ENCODE assay signal across 18 cellular contexts in genomic region chr14:34785223-34786006, GRCh38.
DNase-seq lines count a peak whose midpoint lies in the region; ATAC-seq and TF ChIP-seq lines count a peak whose summit lies in the region.
"Had no signal": no experiment of that assay in that cellular context is flagged by ENCODE, and none has a peak within 500 bp of the region (broad histone marks: within the 10 kb centered on the region; RNA-seq: fewer than 3 reads in every experiment).

No MANE protein-coding gene starts in this region.

- no peaks in the 10 kb centered on the region for H3K27me3 Mint-ChIP-seq in activated B cell treated with CpG ODN at 0.5 μM for 24 hours
- H3K27me3 Mint-ChIP-seq: activated naive CD4-positive, alpha-beta T cell treated with anti-CD3 and anti-CD28 coated beads, Interleukin-2, amount 50 U/mL, for 24 hours had no signal

- POLR2A ChIA-PET in activated B cell treated with CpG ODN at 0.5 μM for 24 hours (lab: Charles Lee) = interaction anchor here (0.6 to 1.7 kb wide), 5 partner anchors 12 to 336 kb away, joined by 4 to 8 read pairs (median 4); partner anchors contain the start of genes BAZ1A, FAM177A1, PPP2R3C and PRORP

- no peak overlapping the region for H3K4me3 Mint-ChIP-seq in activated B cell treated with CpG ODN at 0.5 μM for 24 hours
- H3K4me3 Mint-ChIP-seq: activated naive CD4-positive, alpha-beta T cell treated with anti-CD3 and anti-CD28 coated beads, Interleukin-2, amount 50 U/mL, for 24 hours; H9 had no signal

- DNase-seq in GM10266 (ENCODE audit: extremely low spot score) (peak; percentile 41), activated B cell treated with CpG ODN at 0.5 μM for 24 hours (no peak), DMS114 treated with DMSO at 0.1 percent for 48 hours (lab: John Stamatoyannopoulos, UW; ENCODE audit: unreplicated experiment) (no peak), NCI-H748 (lab: John Stamatoyannopoulos, UW; ENCODE audit: unreplicated experiment) (no peak), superior temporal gyrus (ENCODE audit: extremely low spot score) (no peak)
- DNase-seq: activated CD4-positive, CD25-positive, alpha-beta regulatory T cell treated with anti-CD3 and anti-CD28 coated beads, Interleukin-2, amount 50 U/mL, for 72 hours; dorsolateral prefrontal cortex; esophagus squamous epithelium; H9; heart right ventricle; Kasumi-1; NCI-H1694 treated with DMSO at 0.1 percent for 48 hours; NCI-H510A treated with DMSO at 0.1 percent for 48 hours; stimulated activated CD4-positive, alpha-beta T cell treated with anti-CD3 and anti-CD28 coated beads, Interleukin-2, amount 100 ng/mL, for 48 hours had no signal

- peaks cover 16% of the 10 kb centered on the region for H3K4me1 Mint-ChIP-seq in activated B cell treated with CpG ODN at 0.5 μM for 24 hours
- H3K4me1 Mint-ChIP-seq: H9 had no signal

- peak overlapping the region; percentile 46 for H3K27ac Mint-ChIP-seq in activated B cell treated with CpG ODN at 0.5 μM for 24 hours
- H3K27ac Mint-ChIP-seq: activated naive CD4-positive, alpha-beta T cell treated with anti-CD3 and anti-CD28 coated beads, Interleukin-2, amount 50 U/mL, for 24 hours had no signal

- CTCF ChIA-PET in activated B cell treated with CpG ODN at 0.5 μM for 24 hours (lab: Charles Lee) = no interaction called here

- ATAC-seq in GM19035 (IDR thresholded peaks at IDR 0.05; ENCODE audit: unreplicated experiment) = peak; percentile 47
- peak; percentile 59 for ATAC-seq in HG03135 (IDR thresholded peaks at IDR 0.05; ENCODE audit: unreplicated experiment)
- peak; percentile 42 for ATAC-seq in activated B cell treated with CpG ODN at 0.5 μM for 24 hours (ENCODE audit: low read depth)
- ATAC-seq in GM21526 (IDR thresholded peaks at IDR 0.05; ENCODE audit: low FRiP score, unreplicated experiment) = no peak
- ATAC-seq: heart right ventricle had no signal

- H3K36me3 Mint-ChIP-seq in activated B cell treated with CpG ODN at 0.5 μM for 24 hours (ENCODE audit: low read depth) = peaks cover 62% of the 10 kb centered on the region

- intact Hi-C loops in activated B cell treated with CpG ODN at 0.5 μM for 24 hours (cut with micrococcal nuclease) = no loop called here

- no peaks in the 10 kb centered on the region for H3K9me3 Mint-ChIP-seq in activated B cell treated with CpG ODN at 0.5 μM for 24 hours
- H3K9me3 Mint-ChIP-seq: activated naive CD4-positive, alpha-beta T cell treated with anti-CD3 and anti-CD28 coated beads, Interleukin-2, amount 50 U/mL, for 24 hours; H9 had no signal

- no peak for TF ChIP-seq CTCF in GM10266 (IDR thresholded peaks at IDR 0.05; ENCODE audit: control insufficient read depth, insufficient read depth, low read depth, missing control alignments)
- no peak for TF ChIP-seq CTCF in activated B cell treated with CpG ODN at 0.5 μM for 24 hours (IDR thresholded peaks at IDR 0.05)
